ENCODE assay signal across 11 cellular contexts in genomic region chr1:227885135-227885647, GRCh38.
DNase-seq lines count a peak whose midpoint lies in the region; ATAC-seq and TF ChIP-seq lines count a peak whose summit lies in the region.
"Had no signal": no experiment of that assay in that cellular context is flagged by ENCODE, and none has a peak within 500 bp of the region (broad histone marks: within the 10 kb centered on the region; RNA-seq: fewer than 3 reads in every experiment).

No MANE protein-coding gene starts in this region.

- CTCF ChIA-PET in activated CD4-positive, alpha-beta memory T cell treated with anti-CD3 and anti-CD28 coated beads, Interleukin-2, amount 10 ng/mL, durations not matched to agents 7 days and 5 days (lab: Charles Lee) = no interaction called here
- CTCF ChIA-PET in GM10248 (lab: Yijun Ruan, JAX) = no interaction called here

- H3K4me3 ChIP-seq in sigmoid colon (no peak overlapping the region), testis (no peak overlapping the region)

- peaks cover 10% of the 10 kb centered on the region for H3K27me3 Mint-ChIP-seq in activated CD4-positive, alpha-beta memory T cell treated with anti-CD3 and anti-CD28 coated beads, Interleukin-2, amount 10 ng/mL, durations not matched to agents 7 days and 5 days

- peak overlapping the region; percentile 91 to 99 (median 96) for H3K27ac ChIP-seq in sigmoid colon
- peak overlapping the region in 1 of 2 donors; percentile 88 for H3K27ac ChIP-seq in testis

- no peaks in the 10 kb centered on the region for H3K36me3 ChIP-seq in sigmoid colon
- H3K36me3 ChIP-seq in testis (ENCODE audit: low read depth, missing control alignments) = no peaks in the 10 kb centered on the region

- POLR2A ChIA-PET in activated CD4-positive, alpha-beta memory T cell treated with anti-CD3 and anti-CD28 coated beads, Interleukin-2, amount 10 ng/mL, durations not matched to agents 7 days and 5 days (lab: Charles Lee) = interaction anchor here (1.2 kb wide), 1 partner anchor 14 kb away, joined by 3 read pairs; no protein-coding TSS in a partner anchor
- POLR2A ChIA-PET in GM10248 (lab: Yijun Ruan, JAX) = no interaction called here

- TF ChIP-seq CTCF in GM13976 (IDR thresholded peaks at IDR 0.05; ENCODE audit: borderline replicate concordance, control extremely low read depth, extremely low read depth, insufficient read depth, missing control alignments) (no peak), sigmoid colon (IDR thresholded peaks at IDR 0.05) (no peak), testis (IDR thresholded peaks at IDR 0.05) (no peak), GM10248 (IDR thresholded peaks at IDR 0.05; ENCODE audit: control extremely low read depth, extremely low read depth, low read depth, missing control alignments) (no peak)

- H3K36me3 Mint-ChIP-seq in activated CD4-positive, alpha-beta memory T cell treated with anti-CD3 and anti-CD28 coated beads, Interleukin-2, amount 10 ng/mL, durations not matched to agents 7 days and 5 days (ENCODE audit: low read depth) = no peaks in the 10 kb centered on the region

- H3K4me1 Mint-ChIP-seq in activated CD4-positive, alpha-beta memory T cell treated with anti-CD3 and anti-CD28 coated beads, Interleukin-2, amount 10 ng/mL, durations not matched to agents 7 days and 5 days = peaks cover 24% of the 10 kb centered on the region

- no peaks in the 10 kb centered on the region for H3K9me3 Mint-ChIP-seq in activated CD4-positive, alpha-beta memory T cell treated with anti-CD3 and anti-CD28 coated beads, Interleukin-2, amount 10 ng/mL, durations not matched to agents 7 days and 5 days

- H3K4me1 ChIP-seq in sigmoid colon = peaks cover 0 to 33% (median 22%) of the 10 kb centered on the region in 4 donors
- H3K4me1 ChIP-seq in testis = peaks cover 17% of the 10 kb centered on the region

- H3K27me3 ChIP-seq in sigmoid colon (no peaks in the 10 kb centered on the region), testis (no peaks in the 10 kb centered on the region)

- TF ChIP-seq EP300 in sigmoid colon (IDR thresholded peaks at IDR 0.05) = no peak

- intact Hi-C loops in sigmoid colon (cut with DNase I) = loop anchor here (5.0 to 10.0 kb wide), 3 partner anchors 197 to 320 kb away; partner anchors contain the start of genes ARF1, IBA57 and ZNF678
- intact Hi-C loops in testis (cut with DNase I; ENCODE audit: low total_unique reads) = loop anchor here (5.0 kb wide), 1 partner anchor 62 kb away; the partner anchor contains the start of gene WNT9A

- 61 to 77% methylated on average over 8 of the region's 8 CpGs for WGBS in sigmoid colon, 2 donors
- 92 to 97% methylated on average over 4 to 7 of the region's 8 CpGs for WGBS in testis, 2 donors

- TF ChIP-seq POLR2A in sigmoid colon (IDR thresholded peaks at IDR 0.05) (no peak), testis (IDR thresholded peaks at IDR 0.05) (no peak)

- peak; percentile 35 for ATAC-seq in esophagus mucosa
- no peak for ATAC-seq in HG03135 (IDR thresholded peaks at IDR 0.05; ENCODE audit: unreplicated experiment)

- in situ Hi-C loops in GM13976 (cut with MboI; ENCODE audit: low sequenced_read_pairs, unreplicated experiment) = no loop called here

- H3K27ac Mint-ChIP-seq in activated CD4-positive, alpha-beta memory T cell treated with anti-CD3 and anti-CD28 coated beads, Interleukin-2, amount 10 ng/mL, durations not matched to agents 7 days and 5 days = peak overlapping the region; percentile 87

- peak; percentile 39 for DNase-seq in GM13976 (ENCODE audit: low spot score)
- DNase-seq in activated CD4-positive, alpha-beta memory T cell treated with anti-CD3 and anti-CD28 coated beads, Interleukin-2, amount 10 ng/mL, durations not matched to agents 7 days and 5 days = peak; percentile 64
- peak; percentile 70 for DNase-seq in sigmoid colon
- no peak for DNase-seq in testis
- no peak for DNase-seq in NCI-H226
- no peak for DNase-seq in GM10248 (ENCODE audit: extremely low spot score)
- DNase-seq: amygdala, NCI-H1048, SW 1271 had no signal

- peak overlapping the region; percentile 18 for H3K4me3 Mint-ChIP-seq in activated CD4-positive, alpha-beta memory T cell treated with anti-CD3 and anti-CD28 coated beads, Interleukin-2, amount 10 ng/mL, durations not matched to agents 7 days and 5 days

- H3K9me3 ChIP-seq in sigmoid colon (no peaks in the 10 kb centered on the region), testis (no peaks in the 10 kb centered on the region)

Comparison
In these comparisons a context has a peak if more than half of its experiments do, and no peak if none do; other contexts are left out.
1. DNase-seq: peak in GM13976 (single experiment), activated CD4-positive, alpha-beta memory T cell treated with anti-CD3 and anti-CD28 coated beads, Interleukin-2, amount 10 ng/mL, durations not matched to agents 7 days and 5 days (single experiment) and sigmoid colon (single experiment); none in testis (single experiment), NCI-H226 (single experiment) and GM10248 (single experiment).